ENCODE assay signal across 10 cellular contexts in genomic region chr17:64498308-64499203, GRCh38. TPM values are rescaled to one million over a fixed set of nuclear protein-coding genes. Genes with fewer than 3 reads are reported as not detected.
DNase-seq lines count a peak whose midpoint lies in the region; ATAC-seq and TF ChIP-seq lines count a peak whose summit lies in the region.
"Had no signal": no experiment of that assay in that cellular context is flagged by ENCODE, and none has a peak within 500 bp of the region (broad histone marks: within the 10 kb centered on the region; RNA-seq: fewer than 3 reads in every experiment).

No MANE protein-coding gene starts in this region.

- ATAC-seq in HCT116 (no peak), right lobe of liver (no peak), GM18861 (IDR thresholded peaks at IDR 0.05; ENCODE audit: unreplicated experiment) (no peak)
- no peak for ATAC-seq in activated CD8-positive, alpha-beta T cell treated with anti-CD3 and anti-CD28 coated beads for 36 hours

- intact Hi-C loops in CD4-positive, alpha-beta memory T cell (cut with micrococcal nuclease), result loop anchor here (5.0 to 10.0 kb wide), 2 partner anchors 154 to 481 kb away; no protein-coding TSS in a partner anchor
- intact Hi-C loops in HCT116 (cut with micrococcal nuclease) (loop anchor here (5.0 to 10.0 kb wide), 2 partner anchors 164 to 354 kb away; partner anchors contain the start of gene SMURF2), right lobe of liver (cut with DNase I) (no loop called here)
- intact Hi-C loops in activated CD8-positive, alpha-beta T cell treated with anti-CD3 and anti-CD28 coated beads for 36 hours (cut with micrococcal nuclease), result no loop called here

- H4K20me1 ChIP-seq in HCT116 (ENCODE audit: insufficient read depth), result peaks cover 50% of the 10 kb centered on the region; the same call in 1 of the 2 replicates

- RAD21 ChIA-PET in HCT116 (lab: Charles Lee; ENCODE audit: low non-redundant PET in 1 of 2, low total read pairs in 2 of 2, uncharacterized antibody in 2 of 2, unreplicated experiment in 2 of 2), result no interaction called here

- no peak for TF ChIP-seq RAD21 in HCT116 (IDR thresholded peaks at IDR 0.05; ENCODE audit: low read depth)

- peaks cover 88% of the 10 kb centered on the region for H3K4me1 ChIP-seq in CD4-positive, alpha-beta memory T cell (ENCODE audit: insufficient read depth, low read length)
- H3K4me1 ChIP-seq in HCT116 (ENCODE audit: control insufficient read depth in 1 of 2, insufficient read depth in 2 of 2, low read length in 2 of 2), result peaks cover 10 to 57% of the 10 kb centered on the region in 2 experiments; a peak in 3 of 4 replicates
- peaks cover 0 to 64% (median 11%) of the 10 kb centered on the region in 4 donors for H3K4me1 ChIP-seq in right lobe of liver
- peaks cover 0 to 91% (median 31%) of the 10 kb centered on the region in 4 donors for H3K4me1 ChIP-seq in tibial nerve

- TF ChIP-seq CTCF in HCT116 (IDR thresholded peaks at IDR 0.05 in 2 of 3, conservative IDR thresholded peaks at IDR 0.05 in 1 of 3; ENCODE audit: borderline replicate concordance in 1 of 3, insufficient read depth in 1 of 3, low read depth in 2 of 3, low read length in 2 of 3) (no peak), right lobe of liver (IDR thresholded peaks at IDR 0.05) (no peak), tibial nerve (IDR thresholded peaks at IDR 0.05) (no peak)
- no peak for TF ChIP-seq CTCF in activated CD8-positive, alpha-beta T cell treated with anti-CD3 and anti-CD28 coated beads for 36 hours (IDR thresholded peaks at IDR 0.05)

- H2AFZ ChIP-seq in HCT116 (ENCODE audit: low read depth, low read length, poor library complexity, severe bottlenecking), result no peak overlapping the region
- H2AFZ ChIP-seq: parathyroid adenoma had no signal

- H3K9me3 ChIP-seq in CD4-positive, alpha-beta memory T cell (ENCODE audit: control insufficient read depth in 1 of 2, low read length in 2 of 2), result no peaks in the 10 kb centered on the region
- no peaks in the 10 kb centered on the region for H3K9me3 ChIP-seq in HCT116 (ENCODE audit: control insufficient read depth in 1 of 2, insufficient read depth in 1 of 2, low read depth in 1 of 2, low read length in 2 of 2)
- H3K9me3 ChIP-seq in right lobe of liver, result no peaks in the 10 kb centered on the region
- H3K9me3 ChIP-seq in tibial nerve, result no peaks in the 10 kb centered on the region

- peaks cover 56% of the 10 kb centered on the region for H3K36me3 ChIP-seq in CD4-positive, alpha-beta memory T cell (ENCODE audit: insufficient read depth, low read length)
- H3K36me3 ChIP-seq in HCT116 (ENCODE audit: control insufficient read depth in 1 of 2, insufficient read depth in 2 of 2, low read length in 2 of 2) (peaks cover 41 to 46% of the 10 kb centered on the region in 2 experiments), right lobe of liver (peaks cover 30 to 56% (median 45%) of the 10 kb centered on the region in 4 donors), tibial nerve (peaks cover 15 to 60% (median 41%) of the 10 kb centered on the region in 3 donors)

- H3K9me2 ChIP-seq in HCT116 (ENCODE audit: insufficient read depth), result no peaks in the 10 kb centered on the region

- 56% methylated on average over 6 of the region's 7 CpGs for WGBS in right lobe of liver (ENCODE audit: insufficient coverage, low coverage, low lambda C conversion rate, missing lambda C conversion rate)
- WGBS in tibial nerve, 2 donors, result 50 to 58% methylated on average over 7 of the region's 7 CpGs

- peak overlapping the region; percentile 98 to 100 (median 99) for H3K27ac Mint-ChIP-seq in CD4-positive, alpha-beta memory T cell
- H3K27ac Mint-ChIP-seq in activated CD8-positive, alpha-beta T cell treated with anti-CD3 and anti-CD28 coated beads for 36 hours, result peak overlapping the region; percentile 97

- H3K4me3 ChIP-seq in CD4-positive, alpha-beta memory T cell (ENCODE audit: low read length in 2 of 2), result no peak overlapping the region
- H3K4me3 ChIP-seq in HCT116 (replicated peaks in 1 of 2; ENCODE audit: low read depth in 1 of 2, low read length in 2 of 2), result no peak overlapping the region
- no peak overlapping the region for H3K4me3 ChIP-seq in right lobe of liver
- H3K4me3 ChIP-seq in tibial nerve, result no peak overlapping the region

- no peak for TF ChIP-seq EP300 in tibial nerve (IDR thresholded peaks at IDR 0.05)

- peaks cover 51 to 78% of the 10 kb centered on the region in 2 donors for H3K36me3 Mint-ChIP-seq in CD4-positive, alpha-beta memory T cell
- H3K36me3 Mint-ChIP-seq in activated CD8-positive, alpha-beta T cell treated with anti-CD3 and anti-CD28 coated beads for 36 hours (ENCODE audit: low read depth), result peaks cover 85% of the 10 kb centered on the region

- no TSS peak for BruUV-seq in HCT116 (replicated peaks; lab: Mats Ljungman, UMichigan)

- H3K79me2 ChIP-seq in HCT116 (ENCODE audit: insufficient read depth, low read length), result peaks cover 78% of the 10 kb centered on the region

- CTCF ChIA-PET in CD4-positive, alpha-beta memory T cell (lab: Charles Lee; ENCODE audit: partially characterized antibody), result interaction anchor here (1.0 to 1.9 kb wide), 4 partner anchors 8 to 151 kb away, joined by 3 to 6 read pairs (median 4); partner anchors contain the start of gene CEP95
- CTCF ChIA-PET in HCT116 (lab: Charles Lee), result interaction anchor here (1.2 to 4.5 kb wide), 3 partner anchors 7 to 275 kb away, joined by 3 to 68 read pairs (median 14); partner anchors contain the start of genes CEP95 and DDX5
- CTCF ChIA-PET in activated CD8-positive, alpha-beta T cell treated with anti-CD3 and anti-CD28 coated beads for 36 hours (lab: Charles Lee), result interaction anchor here (1.3 to 7.0 kb wide), 5 partner anchors 7 to 157 kb away, joined by 3 to 56 read pairs (median 10); partner anchors contain the start of genes CEP95 and DDX5

- H3K4me2 ChIP-seq in HCT116 (ENCODE audit: low read length), result peak overlapping the region; percentile 80

- no peak for TF ChIP-seq POLR2A in HCT116 (IDR thresholded peaks at IDR 0.05; ENCODE audit: borderline replicate concordance, extremely low read depth, insufficient read depth, insufficient read length)
- TF ChIP-seq POLR2A in right lobe of liver (IDR thresholded peaks at IDR 0.05), result peak; percentile 11
- TF ChIP-seq POLR2A in tibial nerve (IDR thresholded peaks at IDR 0.05), result no peak

- peaks cover 0 to 36% (median 0%) of the 10 kb centered on the region in 8 donors for H3K9me3 Mint-ChIP-seq in CD4-positive, alpha-beta memory T cell
- no peaks in the 10 kb centered on the region for H3K9me3 Mint-ChIP-seq in activated CD8-positive, alpha-beta T cell treated with anti-CD3 and anti-CD28 coated beads for 36 hours

- peak overlapping the region; percentile 79 for H3K27ac ChIP-seq in CD4-positive, alpha-beta memory T cell (ENCODE audit: low read depth, low read length)
- H3K27ac ChIP-seq in HCT116 (ENCODE audit: low read depth, low read length), result peak overlapping the region; percentile 79; the same call in 1 of the 2 replicates
- no peak overlapping the region for H3K27ac ChIP-seq in right lobe of liver
- H3K27ac ChIP-seq in tibial nerve, result peak overlapping the region in 1 of 4 donors; percentile 9

- H3K4me1 Mint-ChIP-seq in CD4-positive, alpha-beta memory T cell, result peaks cover 57 to 97% (median 76%) of the 10 kb centered on the region in 4 donors
- peaks cover 68% of the 10 kb centered on the region for H3K4me1 Mint-ChIP-seq in activated CD8-positive, alpha-beta T cell treated with anti-CD3 and anti-CD28 coated beads for 36 hours (ENCODE audit: low read depth)

- no peaks in the 10 kb centered on the region for H3K27me3 ChIP-seq in CD4-positive, alpha-beta memory T cell (ENCODE audit: insufficient read depth, low read length)
- H3K27me3 ChIP-seq in HCT116 (ENCODE audit: insufficient read depth, low read length) (no peaks in the 10 kb centered on the region), right lobe of liver (no peaks in the 10 kb centered on the region), tibial nerve (no peaks in the 10 kb centered on the region)

- POLR2A ChIA-PET in CD4-positive, alpha-beta memory T cell (lab: Charles Lee; ENCODE audit: partially characterized antibody), result interaction anchor here (0.6 to 5.2 kb wide), 8 partner anchors 8 to 746 kb away, joined by 3 to 330 read pairs (median 9); partner anchors contain the start of genes CEP95, DDX5 and SMURF2
- POLR2A ChIA-PET in HCT116 (lab: Charles Lee), result interaction anchor here (1.0 to 8.5 kb wide), 6 partner anchors 7 to 151 kb away, joined by 3 to 119 read pairs (median 4); partner anchors contain the start of genes CEP95 and DDX5
- POLR2A ChIA-PET in activated CD8-positive, alpha-beta T cell treated with anti-CD3 and anti-CD28 coated beads for 36 hours (lab: Charles Lee), result interaction anchor here (0.6 to 5.2 kb wide), 10 partner anchors 7 to 152 kb away, joined by 3 to 143 read pairs (median 5); partner anchors contain the start of genes CEP95, DDX5 and PECAM1

- DNase-seq in CD4-positive, alpha-beta memory T cell, result peak in 4 of 5 donors; percentile 26 to 34 (median 30)
- DNase-seq in HCT116 (ENCODE audit: low read depth, low spot score) (no peak), right lobe of liver (no peak), HuH-7 (ENCODE audit: low spot score) (no peak), Ammon's horn (ENCODE audit: low spot score) (no peak), tibial nerve (ENCODE audit: low spot score in 2 of 2) (no peak)
- no peak for DNase-seq in activated CD8-positive, alpha-beta T cell treated with anti-CD3 and anti-CD28 coated beads for 36 hours
- DNase-seq: NCI-H2081 had no signal

- no peaks in the 10 kb centered on the region for H3K27me3 Mint-ChIP-seq in CD4-positive, alpha-beta memory T cell
- H3K27me3 Mint-ChIP-seq in activated CD8-positive, alpha-beta T cell treated with anti-CD3 and anti-CD28 coated beads for 36 hours, result no peaks in the 10 kb centered on the region

- peak overlapping the region; percentile 77 for H3K9ac ChIP-seq in HCT116 (ENCODE audit: low read length)
- H3K9ac ChIP-seq: parathyroid adenoma had no signal

- H3K4me3 Mint-ChIP-seq in CD4-positive, alpha-beta memory T cell, result peak overlapping the region in 5 of 8 donors; percentile 4 to 100 (median 43)
- H3K4me3 Mint-ChIP-seq in activated CD8-positive, alpha-beta T cell treated with anti-CD3 and anti-CD28 coated beads for 36 hours, result peak overlapping the region; percentile 100

RNA-seq across cellular contexts. Expression of gene POLG2, which starts 1.7 kb away (rescaled TPM):
- 10 to 100 TPM; 57.4 to 60.0 TPM for total RNA-seq in CD4-positive, alpha-beta memory T cell
- polyA plus RNA-seq in CD4-positive, alpha-beta memory T cell, result 1 to 10 TPM; 3.0 to 6.7 TPM
- total RNA-seq in HCT116 (2021; ENCODE audit: unreplicated experiment) (51.5 TPM), right lobe of liver (1 to 10 TPM; 2.9 to 9.2 (median 5.5) TPM), tibial nerve (10 to 100 TPM in 2 of 4 donors, 1 to 10 TPM in 2; 5.9 to 17.1 (median 10.3) TPM)
- 14.8 and 19.2 TPM in 2 replicates for polyA plus RNA-seq in HCT116 (2012)
- 10 to 100 TPM; 37.3 to 41.1 TPM for total RNA-seq in activated CD8-positive, alpha-beta T cell treated with anti-CD3 and anti-CD28 coated beads for 36 hours

RNA-seq across cellular contexts. Expression of gene DDX5, which starts 7.5 kb away (rescaled TPM):
- 1,000 to 10,000 TPM; 1,369 to 1,418 TPM for total RNA-seq in CD4-positive, alpha-beta memory T cell
- polyA plus RNA-seq in CD4-positive, alpha-beta memory T cell, result 1,000 to 10,000 TPM; 1,080 to 1,577 TPM
- total RNA-seq in HCT116 (2021; ENCODE audit: unreplicated experiment) (798 TPM), right lobe of liver (100 to 1,000 TPM; 218 to 431 (median 344) TPM), tibial nerve (100 to 1,000 TPM; 471 to 820 (median 648) TPM)
- polyA plus RNA-seq in HCT116 (2012), result 376 and 416 TPM in 2 replicates
- 100 to 1,000 TPM; 632 to 668 TPM for total RNA-seq in activated CD8-positive, alpha-beta T cell treated with anti-CD3 and anti-CD28 coated beads for 36 hours

RNA-seq across cellular contexts. Expression of gene CEP95, which starts 8.2 kb away (rescaled TPM):
- total RNA-seq in CD4-positive, alpha-beta memory T cell, result 100 to 1,000 TPM; 105 to 108 TPM
- polyA plus RNA-seq in CD4-positive, alpha-beta memory T cell, result 10 to 100 TPM in 1 of 2 donors, 1 to 10 TPM in 1; 6.4 to 18.5 TPM
- total RNA-seq in HCT116 (2021; ENCODE audit: unreplicated experiment) (77.0 TPM), right lobe of liver (10 to 100 TPM; 11.0 to 27.6 (median 14.0) TPM), tibial nerve (10 to 100 TPM; 45.7 to 73.9 (median 59.3) TPM)
- 53.0 and 62.1 TPM in 2 replicates for polyA plus RNA-seq in HCT116 (2012)
- 10 to 100 TPM; 45.2 to 45.7 TPM for total RNA-seq in activated CD8-positive, alpha-beta T cell treated with anti-CD3 and anti-CD28 coated beads for 36 hours

RNA-seq across cellular contexts. Expression of gene MILR1, which starts 49.6 kb away (rescaled TPM):
- total RNA-seq in CD4-positive, alpha-beta memory T cell, result under 1 TPM; 0.55 to 0.90 TPM
- not detected for polyA plus RNA-seq in CD4-positive, alpha-beta memory T cell
- total RNA-seq in HCT116 (2021; ENCODE audit: unreplicated experiment), result 3.8 TPM
- polyA plus RNA-seq in HCT116 (2012), result 2.5 and 4.0 TPM in 2 replicates
- 1 to 10 TPM; 1.3 to 2.3 TPM for total RNA-seq in activated CD8-positive, alpha-beta T cell treated with anti-CD3 and anti-CD28 coated beads for 36 hours
- 1 to 10 TPM in 4 of 6 experiments, under 1 TPM in 2; 0.57 to 3.0 (median 1.9) TPM for total RNA-seq in right lobe of liver
- total RNA-seq in tibial nerve, result 10 to 100 TPM in 1 of 4 donors, 1 to 10 TPM in 3; 3.1 to 27.0 (median 6.4) TPM

Comparison
In these comparisons a context has a peak if more than half of its experiments do, and no peak if none do; other contexts are left out.
1. DNase-seq: peak in CD4-positive, alpha-beta memory T cell (4 of 5); none in HCT116 (single experiment), activated CD8-positive, alpha-beta T cell treated with anti-CD3 and anti-CD28 coated beads for 36 hours (single experiment), right lobe of liver (0 of 3), HuH-7 (single experiment), Ammon's horn (single experiment) and tibial nerve (0 of 2).
2. H3K27ac ChIP-seq: peak in CD4-positive, alpha-beta memory T cell (single experiment) and HCT116 (single experiment); none in right lobe of liver (0 of 3).
3. intact Hi-C loops: an anchor here in CD4-positive, alpha-beta memory T cell (5.0 to 10.0 kb wide) and HCT116 (5.0 to 10.0 kb wide); none called in activated CD8-positive, alpha-beta T cell treated with anti-CD3 and anti-CD28 coated beads for 36 hours and right lobe of liver.